In genomic region chr1:81414417-81415087, GRCh38 we compare ENCODE assay signal across 8 cellular contexts.
DNase-seq lines count a peak whose midpoint lies in the region; ATAC-seq and TF ChIP-seq lines count a peak whose summit lies in the region.

No MANE protein-coding gene starts in this region.

- H3K36me3 ChIP-seq in esophagus squamous epithelium = no peaks in the 10 kb centered on the region

- peak overlapping the region in 2 of 3 experiments; percentile 60 to 69 for H3K27ac Mint-ChIP-seq in nephron
- H3K27ac Mint-ChIP-seq in activated T-helper 1 cell treated with anti-CD3 and anti-CD28 coated beads, Interleukin-12 subunit alpha, Interleukin-12 subunit beta, Interleukin-2, Interleukin-4 antibody, amounts not matched to agents 30 ng/mL and 10 ng/mL and 1 ng/mL, durations not matched to agents 14 hours and 24 hours and 36 hours = no peak overlapping the region

- no peaks in the 10 kb centered on the region for H3K27me3 Mint-ChIP-seq in nephron (ENCODE audit: low read depth)
- H3K27me3 Mint-ChIP-seq in activated T-helper 1 cell treated with anti-CD3 and anti-CD28 coated beads, Interleukin-12 subunit alpha, Interleukin-12 subunit beta, Interleukin-2, Interleukin-4 antibody, amounts not matched to agents 30 ng/mL and 10 ng/mL and 1 ng/mL, durations not matched to agents 14 hours and 24 hours and 36 hours (ENCODE audit: insufficient read depth) = no peaks in the 10 kb centered on the region

- no peak for TF ChIP-seq POLR2A in esophagus squamous epithelium (IDR thresholded peaks at IDR 0.05)

- H3K36me3 Mint-ChIP-seq in nephron (ENCODE audit: low read depth) = no peaks in the 10 kb centered on the region
- H3K36me3 Mint-ChIP-seq in activated T-helper 1 cell treated with anti-CD3 and anti-CD28 coated beads, Interleukin-12 subunit alpha, Interleukin-12 subunit beta, Interleukin-2, Interleukin-4 antibody, amounts not matched to agents 30 ng/mL and 10 ng/mL and 1 ng/mL, durations not matched to agents 14 hours and 24 hours and 36 hours (ENCODE audit: low read depth) = no peaks in the 10 kb centered on the region

- intact Hi-C loops in esophagus squamous epithelium (cut with DNase I) = no loop called here
- intact Hi-C loops in activated T-helper 1 cell treated with anti-CD3 and anti-CD28 coated beads, Interleukin-12 subunit alpha, Interleukin-12 subunit beta, Interleukin-2, Interleukin-4 antibody, amounts not matched to agents 30 ng/mL and 10 ng/mL and 1 ng/mL, durations not matched to agents 14 hours and 24 hours and 36 hours (cut with micrococcal nuclease) = no loop called here

- 24 to 39% methylated on average over 13 of the region's 13 CpGs for WGBS in esophagus squamous epithelium, 2 donors

- peaks cover 0 to 5% (median 0%) of the 10 kb centered on the region in 3 donors for H3K4me1 ChIP-seq in esophagus squamous epithelium

- no peaks in the 10 kb centered on the region for H3K27me3 ChIP-seq in esophagus squamous epithelium

- DNase-seq in Ammon's horn (ENCODE audit: low spot score) = peak; percentile 49
- DNase-seq in NOMO-1 treated with DMSO at 0.1 percent for 48 hours (lab: John Stamatoyannopoulos, UW; ENCODE audit: unreplicated experiment) = peak; percentile 43
- DNase-seq in esophagus squamous epithelium (lab: John Stamatoyannopoulos, UW) = no peak
- DNase-seq in activated T-helper 1 cell treated with anti-CD3 and anti-CD28 coated beads, Interleukin-12 subunit alpha, Interleukin-12 subunit beta, Interleukin-2, Interleukin-4 antibody, amounts not matched to agents 30 ng/mL and 10 ng/mL and 1 ng/mL, durations not matched to agents 14 hours and 24 hours and 36 hours (ENCODE audit: low spot score) = no peak
- no peak for DNase-seq in NCI-H1105 (lab: John Stamatoyannopoulos, UW)

- H3K4me1 Mint-ChIP-seq in nephron = peaks cover 29% of the 10 kb centered on the region
- no peaks in the 10 kb centered on the region for H3K4me1 Mint-ChIP-seq in activated T-helper 1 cell treated with anti-CD3 and anti-CD28 coated beads, Interleukin-12 subunit alpha, Interleukin-12 subunit beta, Interleukin-2, Interleukin-4 antibody, amounts not matched to agents 30 ng/mL and 10 ng/mL and 1 ng/mL, durations not matched to agents 14 hours and 24 hours and 36 hours (ENCODE audit: low read depth)

- ATAC-seq in GM18858 (IDR thresholded peaks at IDR 0.05; ENCODE audit: unreplicated experiment) (peak; percentile 89), HG02970 (IDR thresholded peaks at IDR 0.05; ENCODE audit: low FRiP score, unreplicated experiment) (peak; percentile 78)

- H3K9me3 ChIP-seq in esophagus squamous epithelium = no peaks in the 10 kb centered on the region

- H3K4me3 ChIP-seq in esophagus squamous epithelium = peak overlapping the region in 1 of 4 donors; percentile 8

- TF ChIP-seq CTCF in esophagus squamous epithelium (IDR thresholded peaks at IDR 0.05) (peak; percentile 24 to 69 (median 66)), nephron (IDR thresholded peaks at IDR 0.05; ENCODE audit: unreplicated experiment in 3 of 3) (peak; percentile 67 to 70 (median 68))

- no peaks in the 10 kb centered on the region for H3K9me3 Mint-ChIP-seq in nephron
- no peaks in the 10 kb centered on the region for H3K9me3 Mint-ChIP-seq in activated T-helper 1 cell treated with anti-CD3 and anti-CD28 coated beads, Interleukin-12 subunit alpha, Interleukin-12 subunit beta, Interleukin-2, Interleukin-4 antibody, amounts not matched to agents 30 ng/mL and 10 ng/mL and 1 ng/mL, durations not matched to agents 14 hours and 24 hours and 36 hours

- H3K4me3 Mint-ChIP-seq in nephron = no peak overlapping the region
- no peak overlapping the region for H3K4me3 Mint-ChIP-seq in activated T-helper 1 cell treated with anti-CD3 and anti-CD28 coated beads, Interleukin-12 subunit alpha, Interleukin-12 subunit beta, Interleukin-2, Interleukin-4 antibody, amounts not matched to agents 30 ng/mL and 10 ng/mL and 1 ng/mL, durations not matched to agents 14 hours and 24 hours and 36 hours

- peak overlapping the region in 2 of 4 donors; percentile 34 to 52 for H3K27ac ChIP-seq in esophagus squamous epithelium

Comparison
In these comparisons a context has a peak if more than half of its experiments do, and no peak if none do; other contexts are left out.
1. DNase-seq: peak in Ammon's horn (single experiment) and NOMO-1 treated with DMSO at 0.1 percent for 48 hours (single experiment); none in esophagus squamous epithelium (single experiment), activated T-helper 1 cell treated with anti-CD3 and anti-CD28 coated beads, Interleukin-12 subunit alpha, Interleukin-12 subunit beta, Interleukin-2, Interleukin-4 antibody, amounts not matched to agents 30 ng/mL and 10 ng/mL and 1 ng/mL, durations not matched to agents 14 hours and 24 hours and 36 hours (single experiment) and NCI-H1105 (single experiment).